8 cellular contexts compared by ENCODE assay signal in the genomic region with DNA sequence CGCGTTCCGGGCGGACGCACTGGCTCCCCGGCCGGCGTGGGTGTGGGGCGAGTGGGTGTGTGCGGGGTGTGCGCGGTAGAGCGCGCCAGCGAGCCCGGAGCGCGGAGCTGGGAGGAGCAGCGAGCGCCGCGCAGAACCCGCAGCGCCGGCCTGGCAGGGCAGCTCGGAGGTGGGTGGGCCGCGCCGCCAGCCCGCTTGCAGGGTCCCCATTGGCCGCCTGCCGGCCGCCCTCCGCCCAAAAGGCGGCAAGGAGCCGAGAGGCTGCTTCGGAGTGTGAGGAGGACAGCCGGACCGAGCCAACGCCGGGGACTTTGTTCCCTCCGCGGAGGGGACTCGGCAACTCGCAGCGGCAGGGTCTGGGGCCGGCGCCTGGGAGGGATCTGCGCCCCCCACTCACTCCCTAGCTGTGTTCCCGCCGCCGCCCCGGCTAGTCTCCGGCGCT. TPM values are rescaled to one million over a fixed set of nuclear protein-coding genes. Genes with fewer than 3 reads are reported as not detected.
DNase-seq lines count a peak whose midpoint lies in the region; ATAC-seq and TF ChIP-seq lines count a peak whose summit lies in the region.

A gene (plus strand): TSS at position 264 of the 442 bp plus-strand sequence. CDS start 1,211 bp downstream, outside the sequence.

- H3K36me3 ChIP-seq in CD8-positive, alpha-beta memory T cell (ENCODE audit: insufficient read depth, low read length): no peaks in the 10 kb centered on the region

- peaks cover 0 to 7% (median 2%) of the 10 kb centered on the region in 3 donors for H3K4me1 Mint-ChIP-seq in CD8-positive, alpha-beta memory T cell
- H3K4me1 Mint-ChIP-seq in natural killer cell: peaks cover 6 to 20% of the 10 kb centered on the region in 2 donors

- H3K27ac ChIP-seq in CD8-positive, alpha-beta memory T cell (ENCODE audit: low read depth, low read length): peak within 1 kb of the TSS; percentile 38
- peak within 1 kb of the TSS; percentile 88 for H3K27ac ChIP-seq in VCaP

- no peak within 1 kb of the TSS for H3K4me3 Mint-ChIP-seq in CD8-positive, alpha-beta memory T cell
- H3K4me3 Mint-ChIP-seq in natural killer cell: peak within 1 kb of the TSS; percentile 81

- intact Hi-C loops in natural killer cell (cut with micrococcal nuclease): no loop called here

- H3K4me1 ChIP-seq in CD8-positive, alpha-beta memory T cell (ENCODE audit: insufficient read depth, low read length): no peaks in the 10 kb centered on the region

- no peaks in the 10 kb centered on the region for H3K9me3 ChIP-seq in CD8-positive, alpha-beta memory T cell (ENCODE audit: low read length)

- H3K27me3 Mint-ChIP-seq in CD8-positive, alpha-beta memory T cell: peaks cover 20 to 54% of the 10 kb centered on the region in 2 donors
- peaks cover 21 to 36% of the 10 kb centered on the region in 2 donors for H3K27me3 Mint-ChIP-seq in natural killer cell (ENCODE audit: low read depth in 2 of 2)

- H3K9me3 Mint-ChIP-seq in CD8-positive, alpha-beta memory T cell: peaks cover 0 to 4% (median 0%) of the 10 kb centered on the region in 5 donors
- H3K9me3 Mint-ChIP-seq in natural killer cell: no peaks in the 10 kb centered on the region

- no peaks in the 10 kb centered on the region for H3K36me3 Mint-ChIP-seq in CD8-positive, alpha-beta memory T cell
- H3K36me3 Mint-ChIP-seq in natural killer cell: no peaks in the 10 kb centered on the region

- H3K27me3 ChIP-seq in CD8-positive, alpha-beta memory T cell (ENCODE audit: insufficient read depth, low read length, poor library complexity, severe bottlenecking): no peaks in the 10 kb centered on the region

- TF ChIP-seq POLR2A in GM19193 (IDR thresholded peaks at IDR 0.05; ENCODE audit: extremely low read depth, insufficient read depth, insufficient read length): peak; percentile 59

- TF ChIP-seq CTCF in VCaP (conservative IDR thresholded peaks at IDR 0.05): peak; percentile 58
- TF ChIP-seq CTCF in foreskin fibroblast (IDR thresholded peaks at IDR 0.05; ENCODE audit: low read depth, low read length): no peak
- TF ChIP-seq CTCF in natural killer cell (IDR thresholded peaks at IDR 0.05): no peak

- no peak within 1 kb of the TSS for H3K4me3 ChIP-seq in CD8-positive, alpha-beta memory T cell (ENCODE audit: low read length)
- peak within 1 kb of the TSS; percentile 51 to 59 for H3K4me3 ChIP-seq in foreskin fibroblast (ENCODE audit: low read depth in 1 of 2, low read length in 2 of 2)

- CTCF ChIA-PET in CD8-positive, alpha-beta memory T cell (lab: Charles Lee): no interaction called here

- no peak for DNase-seq in CD8-positive, alpha-beta memory T cell
- DNase-seq in HT-29 (ENCODE audit: low spot score): peak; percentile 77
- DNase-seq in foreskin fibroblast: peak in 1 of 2 donors; percentile 37
- no peak for DNase-seq in natural killer cell
- no peak for DNase-seq in hepatic stellate cell (ENCODE audit: low spot score)

- no peak within 1 kb of the TSS for H3K27ac Mint-ChIP-seq in CD8-positive, alpha-beta memory T cell
- H3K27ac Mint-ChIP-seq in natural killer cell: peak within 1 kb of the TSS in 1 of 2 donors; percentile 60

- peak; percentile 61 to 74 (median 71) for ATAC-seq in natural killer cell
- ATAC-seq in GM18870 (IDR thresholded peaks at IDR 0.05; ENCODE audit: unreplicated experiment): no peak

- POLR2A ChIA-PET in CD8-positive, alpha-beta memory T cell (lab: Charles Lee): no interaction called here

RNA-seq across cellular contexts. Expression of the gene that starts here (rescaled TPM):
- total RNA-seq in CD8-positive, alpha-beta memory T cell: 1 to 10 TPM; 3.7 to 4.3 TPM
- polyA plus RNA-seq in CD8-positive, alpha-beta memory T cell: not detected
- total RNA-seq in HT-29 (2014; rRNA removed; shearing (Covaris generic)): 37.1 and 39.0 TPM in 2 replicates
- 10 to 100 TPM; 12.2 to 26.5 (median 22.7) TPM for total RNA-seq in natural killer cell
